Comparison of ENCODE assay signal across 23 cellular contexts in the genomic region with DNA sequence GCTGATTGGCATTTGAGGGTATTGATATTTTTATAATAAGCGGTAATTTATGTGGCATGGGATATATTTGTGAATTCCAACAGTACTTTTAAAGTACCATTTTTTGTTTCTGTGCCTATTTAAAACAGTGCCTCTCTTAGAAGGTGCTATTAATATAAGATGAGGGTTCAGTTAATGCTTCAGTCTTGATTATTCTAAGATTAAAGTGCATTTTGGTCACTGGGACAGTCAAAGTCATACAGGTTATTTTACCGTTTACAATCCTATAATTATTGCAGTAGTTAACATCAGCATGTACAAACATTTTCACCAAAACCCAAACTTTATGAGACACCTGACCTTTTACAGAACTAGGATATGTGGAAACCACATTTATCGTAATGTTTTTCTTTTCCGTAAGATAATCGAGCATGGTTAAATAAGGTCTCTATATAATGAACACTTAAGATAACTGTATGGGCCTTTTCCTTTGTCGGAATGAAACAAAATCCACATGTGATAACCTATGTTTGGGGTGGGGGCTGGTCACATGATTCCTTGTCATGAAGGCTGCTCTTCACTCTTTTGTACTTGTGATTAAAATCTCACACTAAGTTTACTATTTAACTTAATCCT. TPM values are rescaled to one million over a fixed set of nuclear protein-coding genes. Genes with fewer than 3 reads are reported as not detected.
DNase-seq lines count a peak whose midpoint lies in the region; ATAC-seq, FAIRE-seq and TF ChIP-seq lines count a peak whose summit lies in the region.
"Had no signal": no experiment of that assay in that cellular context is flagged by ENCODE, and none has a peak within 500 bp of the region (broad histone marks: within the 10 kb centered on the region; RNA-seq: fewer than 3 reads in every experiment).

No MANE protein-coding gene starts in this region.

- no peaks in the 10 kb centered on the region for H3K4me1 ChIP-seq in A549
- no peaks in the 10 kb centered on the region for H3K4me1 ChIP-seq in GM12878 (ENCODE audit: control insufficient read depth, insufficient read depth, low read length)
- no peaks in the 10 kb centered on the region for H3K4me1 ChIP-seq in right lobe of liver
- H3K4me1 ChIP-seq: BLaER1 treated with 17β-estradiol and CSF1 and Interleukin-3, amounts not matched to agents 10 nM and 100 nM had no signal

- no peak overlapping the region for H2AFZ ChIP-seq in GM12878 (ENCODE audit: control insufficient read depth, low read depth, low read length)
- H2AFZ ChIP-seq: GM23248 had no signal

- H4K20me1 ChIP-seq in GM12878 (ENCODE audit: control insufficient read depth, insufficient read depth): no peaks in the 10 kb centered on the region
- H4K20me1 ChIP-seq: BLaER1 treated with 17β-estradiol and CSF1 and Interleukin-3, amounts not matched to agents 10 nM and 100 nM had no signal

- TF ChIP-seq RAD21 in A549 (conservative IDR thresholded peaks at IDR 0.05 in 1 of 2, IDR thresholded peaks at IDR 0.05 in 1 of 2) (no peak), GM12878 (IDR thresholded peaks at IDR 0.05; ENCODE audit: insufficient read depth, low read depth, low read length) (no peak)

- WGBS in A549 (ENCODE audit: missing lambda C conversion rate): 76% methylated on average over 6 of the region's 6 CpGs
- 80% methylated on average over 6 of the region's 6 CpGs for WGBS in GM12878 (ENCODE audit: insufficient coverage, insufficient replicate concordance, low lambda C conversion rate, missing lambda C conversion rate)
- 93% methylated on average over 6 of the region's 6 CpGs for WGBS in right lobe of liver (ENCODE audit: insufficient coverage, low coverage, low lambda C conversion rate, missing lambda C conversion rate)

- in situ Hi-C loops in GM12878 (cut with MboI): no loop called here

- no peak overlapping the region for H3K4me3 Mint-ChIP-seq in activated CD4-positive, alpha-beta memory T cell treated with anti-CD3 and anti-CD28 coated beads for 36 hours
- H3K4me3 Mint-ChIP-seq: B cell; CD8-positive, alpha-beta T cell; HFFc6 had no signal

- H3K9me3 ChIP-seq in A549 (no peaks in the 10 kb centered on the region), GM12878 (replicated peaks; ENCODE audit: control insufficient read depth, insufficient read depth, low read length) (no peaks in the 10 kb centered on the region; the same call in 2 of the 3 replicates), right lobe of liver (no peaks in the 10 kb centered on the region)

- ATAC-seq in A549: no peak
- no peak for ATAC-seq in GM12878
- peak in 3 of 4 donors; percentile 16 to 64 (median 40) for ATAC-seq in right lobe of liver
- no peak for ATAC-seq in HG03025 (IDR thresholded peaks at IDR 0.05; ENCODE audit: low FRiP score, unreplicated experiment)
- ATAC-seq: CD8-positive, alpha-beta T cell had no signal

- H3K9ac ChIP-seq in GM12878 (ENCODE audit: control insufficient read depth, insufficient read depth, low read length): no peak overlapping the region
- H3K9ac ChIP-seq: BLaER1 treated with 17β-estradiol and CSF1 and Interleukin-3, amounts not matched to agents 10 nM and 100 nM; GM23248 had no signal

- H3K4me2 ChIP-seq in A549 (no peak overlapping the region), GM12878 (ENCODE audit: control insufficient read depth, insufficient read depth) (no peak overlapping the region)
- H3K4me2 ChIP-seq: BLaER1 treated with 17β-estradiol and CSF1 and Interleukin-3, amounts not matched to agents 10 nM and 100 nM had no signal

- no peaks in the 10 kb centered on the region for H3K27me3 ChIP-seq in GM12878 (replicated peaks in 1 of 2; ENCODE audit: control insufficient read depth in 2 of 2, insufficient read depth in 2 of 2, low read length in 1 of 2)
- H3K27me3 ChIP-seq in right lobe of liver: no peaks in the 10 kb centered on the region
- H3K27me3 ChIP-seq: BLaER1 treated with 17β-estradiol and CSF1 and Interleukin-3, amounts not matched to agents 10 nM and 100 nM had no signal

- H3K9me3 Mint-ChIP-seq in activated CD4-positive, alpha-beta memory T cell treated with anti-CD3 and anti-CD28 coated beads for 36 hours: peaks cover 2% of the 10 kb centered on the region
- H3K9me3 Mint-ChIP-seq: CD8-positive, alpha-beta T cell; HFFc6 had no signal

- H3K36me3 ChIP-seq in GM12878 (ENCODE audit: control insufficient read depth in 2 of 2, insufficient read depth in 2 of 2, low read length in 1 of 2) (no peaks in the 10 kb centered on the region), right lobe of liver (peaks cover 0 to 60% (median 21%) of the 10 kb centered on the region in 4 donors)

- RAD21 ChIA-PET in GM12878 (lab: Charles Lee; ENCODE audit: unreplicated experiment): no interaction called here

- H3K4me3 ChIP-seq in A549: no peak overlapping the region
- H3K4me3 ChIP-seq in GM12878: no peak overlapping the region
- H3K4me3 ChIP-seq in right lobe of liver: no peak overlapping the region
- H3K4me3 ChIP-seq: BLaER1 treated with 17β-estradiol and CSF1 and Interleukin-3, amounts not matched to agents 10 nM and 100 nM; GM23248 had no signal

- H3K27ac Mint-ChIP-seq in activated CD4-positive, alpha-beta memory T cell treated with anti-CD3 and anti-CD28 coated beads for 36 hours: no peak overlapping the region
- H3K27ac Mint-ChIP-seq: B cell; CD8-positive, alpha-beta T cell; HFFc6 had no signal

- H3K36me3 Mint-ChIP-seq in activated CD4-positive, alpha-beta memory T cell treated with anti-CD3 and anti-CD28 coated beads for 36 hours: no peaks in the 10 kb centered on the region
- H3K36me3 Mint-ChIP-seq: CD8-positive, alpha-beta T cell had no signal

- BruUV-seq in GM12878 (replicated peaks; lab: Mats Ljungman, UMichigan): no TSS peak

- no peak overlapping the region for H3K27ac ChIP-seq in A549
- no peak overlapping the region for H3K27ac ChIP-seq in GM12878 (ENCODE audit: control insufficient read depth, insufficient read depth)
- no peak overlapping the region for H3K27ac ChIP-seq in right lobe of liver
- H3K27ac ChIP-seq: 22Rv1; BLaER1 treated with 17β-estradiol and CSF1 and Interleukin-3, amounts not matched to agents 10 nM and 100 nM; GM23248 had no signal

- no peaks in the 10 kb centered on the region for H3K79me2 ChIP-seq in GM12878 (ENCODE audit: control insufficient read depth, insufficient read depth, low read length)

- intact Hi-C loops in GM12878 (cut with micrococcal nuclease; ENCODE audit: unreplicated experiment) (no loop called here), right lobe of liver (cut with DNase I) (no loop called here)
- intact Hi-C loops in activated CD4-positive, alpha-beta memory T cell treated with anti-CD3 and anti-CD28 coated beads for 36 hours (cut with micrococcal nuclease): no loop called here

- no peak for DNase-seq in A549 (ENCODE audit: low read depth in 1 of 2, low spot score in 1 of 2)
- no peak for DNase-seq in GM12878 (ENCODE audit: low read depth, low spot score)
- no peak for DNase-seq in right lobe of liver
- DNase-seq in activated CD4-positive, alpha-beta memory T cell treated with anti-CD3 and anti-CD28 coated beads for 36 hours: no peak
- no peak for DNase-seq in LoVo (ENCODE audit: low spot score)
- DNase-seq in H4 (ENCODE audit: low spot score): no peak
- DNase-seq: Calu3; CD8-positive, alpha-beta T cell; DMS 273 treated with DMSO at 0.1 percent for 48 hours; DMS53; DND-41; EL; GM23248; HCEC 1CT; HFFc6 had no signal

- TF ChIP-seq POLR2A in A549 (IDR thresholded peaks at IDR 0.05; ENCODE audit: low read length): no peak
- no peak for TF ChIP-seq POLR2A in GM12878 (IDR thresholded peaks at IDR 0.05; ENCODE audit: low read depth, low read length)
- no peak for TF ChIP-seq POLR2A in right lobe of liver (IDR thresholded peaks at IDR 0.05)

- CTCF ChIA-PET in A549 (lab: Yijun Ruan, JAX) (interaction anchor here (0.6 kb wide), 1 partner anchor 572 kb away, joined by 4 read pairs; no protein-coding TSS in a partner anchor), GM12878 (lab: Yijun Ruan, JAX) (interaction anchor here (1.4 kb wide), 1 partner anchor 15 kb away, joined by 3 read pairs; no protein-coding TSS in a partner anchor)
- CTCF ChIA-PET in activated CD4-positive, alpha-beta memory T cell treated with anti-CD3 and anti-CD28 coated beads for 36 hours (lab: Charles Lee): no interaction called here

- SMC1A ChIA-PET in GM12878 (lab: Charles Lee; ENCODE audit: uncharacterized antibody, unreplicated experiment): no interaction called here

- no peaks in the 10 kb centered on the region for H3K27me3 Mint-ChIP-seq in activated CD4-positive, alpha-beta memory T cell treated with anti-CD3 and anti-CD28 coated beads for 36 hours
- H3K27me3 Mint-ChIP-seq: B cell had no signal

- TF ChIP-seq EP300 in A549 (IDR thresholded peaks at IDR 0.05): no peak
- TF ChIP-seq EP300 in GM12878 (IDR thresholded peaks at IDR 0.05; ENCODE audit: borderline replicate concordance in 1 of 2, control insufficient read depth in 1 of 2, low read depth in 2 of 2, low read length in 2 of 2): no peak

- FAIRE-seq in A549 (lab: Jason Lieb, UNC) (peak; percentile 46), GM12878 (lab: Jason Lieb, UNC) (peak; percentile 27), islet of Langerhans (lab: Jason Lieb, UNC) (peak; percentile 83)
- FAIRE-seq: GM12891, GM18507, H54 had no signal

- POLR2A ChIA-PET in A549 (lab: Yijun Ruan, JAX): no interaction called here
- POLR2A ChIA-PET in GM12878 (lab: Charles Lee): no interaction called here
- POLR2A ChIA-PET in activated CD4-positive, alpha-beta memory T cell treated with anti-CD3 and anti-CD28 coated beads for 36 hours (lab: Charles Lee): no interaction called here

- TF ChIP-seq CTCF in A549 (IDR thresholded peaks at IDR 0.05) (no peak), GM12878 (IDR thresholded peaks at IDR 0.05 in 2 of 3, conservative IDR thresholded peaks at IDR 0.05 in 1 of 3; ENCODE audit: control insufficient read depth in 2 of 3, extremely low read depth in 1 of 3, insufficient read depth in 1 of 3, low read depth in 3 of 3, low read length in 3 of 3) (no peak), right lobe of liver (IDR thresholded peaks at IDR 0.05) (no peak)

- no peaks in the 10 kb centered on the region for H3K4me1 Mint-ChIP-seq in activated CD4-positive, alpha-beta memory T cell treated with anti-CD3 and anti-CD28 coated beads for 36 hours (ENCODE audit: low read depth)
- H3K4me1 Mint-ChIP-seq: B cell had no signal

RNA-seq across cellular contexts. Expression of gene DNM1L, which starts 37.7 kb away (rescaled TPM):
- polyA plus RNA-seq in A549 (2011; rRNA removed) (101 and 121 TPM in 2 replicates), A549 (2017; fragmentation: RNase III; extraction: RNeasy Plus Mini Kit Qiagen cat#74134 plus additional on column Dnase treatment) (66.9 to 75.3 TPM (median 67.0 TPM) in 3 replicates), GM12878 (2011; rRNA removed) (201 and 337 TPM in 2 replicates), GM12878 (2014; fragmentation: Illumina TruSeq; extraction: Trizol) (75.5 and 92.0 TPM in 2 replicates), GM12878 (2014; fragmentation: Nextera tagmentation; extraction: Ambion mirVana) (10 to 100 TPM; 23.1 to 29.3 TPM), GM12878 (2014; rRNA removed) (51.5 and 61.3 TPM in 2 replicates), GM12878 (2016; fragmentation: Nextera tagmentation; extraction: Ambion mirVana) (10 to 100 TPM; 57.6 to 64.7 TPM)
- 35.5 and 47.2 TPM in 2 replicates for polyA plus RNA-seq in A549 (2012; cell fraction: cytosol; rRNA removed)
- 37.0 and 43.7 TPM in 2 replicates for polyA plus RNA-seq in A549 (2012; cell fraction: nucleus; rRNA removed)
- 56.8 and 73.5 TPM in 2 replicates for polyA minus RNA-seq in A549 (2011; rRNA and poly(A)+ RNA removed)
- 708 and 711 TPM in 2 replicates for total RNA-seq in GM12878 (2013; cell fraction: nucleolus; rRNA removed)
- total RNA-seq in GM12878 (2014; rRNA removed) (65.2 and 76.6 TPM in 2 replicates), GM12878 (2014; rRNA removed; fragmentation: Illumina TruSeq; extraction: Trizol) (84.5 and 87.8 TPM in 2 replicates), GM12878 (2021) (63.2 and 64.6 TPM in 2 replicates), right lobe of liver (10 to 100 TPM; 10.2 to 26.1 (median 21.1) TPM)
- polyA plus RNA-seq in GM12878 (2011; ENCODE audit: low read depth): 39.3 TPM
- polyA plus RNA-seq in GM12878 (2011; cell fraction: cytosol; rRNA removed): 87.0 and 116 TPM in 2 replicates
- 234 and 366 TPM in 2 replicates for polyA plus RNA-seq in GM12878 (2011; cell fraction: nucleus; rRNA removed)
- 60.5 and 79.0 TPM in 2 replicates for polyA plus RNA-seq in GM12878 (2012)
- polyA minus RNA-seq in GM12878 (2011; rRNA and poly(A)+ RNA removed): 162 and 255 TPM in 2 replicates
- 60.6 and 67.1 TPM in 2 replicates for polyA minus RNA-seq in GM12878 (2011; cell fraction: cytosol; rRNA and poly(A)+ RNA removed)
- 159 and 161 TPM in 2 replicates for polyA minus RNA-seq in GM12878 (2011; cell fraction: nucleus; rRNA and poly(A)+ RNA removed)
- total RNA-seq in activated CD4-positive, alpha-beta memory T cell treated with anti-CD3 and anti-CD28 coated beads for 36 hours: 10 to 100 TPM; 59.0 to 62.5 TPM
- total RNA-seq in H4 (2014; rRNA removed; shearing (Covaris generic)): 39.0 and 41.9 TPM in 2 replicates

Comparison
In these comparisons a context has a peak if more than half of its experiments do, and no peak if none do; other contexts are left out.
1. ATAC-seq: peak in right lobe of liver (3 of 4); none in A549 (0 of 2), GM12878 (single experiment) and HG03025 (single experiment).